9 cellular contexts compared by ENCODE assay signal in genomic region chr14:81170829-81171195, GRCh38. TPM values are rescaled to one million over a fixed set of nuclear protein-coding genes. Genes with fewer than 3 reads are reported as not detected.
A peak's percentile ranks its signal among the peaks of the same experiment; 100 is the strongest.
DNase-seq lines count a peak whose midpoint lies in the region; ATAC-seq, FAIRE-seq and TF ChIP-seq lines count a peak whose summit lies in the region.
"Had no signal": no experiment of that assay in that cellular context is flagged by ENCODE, and none has a peak within 500 bp of the region (broad histone marks: within the 10 kb centered on the region; RNA-seq: fewer than 3 reads in every experiment).

No MANE protein-coding gene starts in this region.

- no peaks in the 10 kb centered on the region for H3K9me3 Mint-ChIP-seq in natural killer cell treated with Interleukin-12 subunit alpha and Interleukin-12 subunit beta and Interleukin-15 and Interleukin-18, amount 100 ng/mL, for 72 hours

- TF ChIP-seq CTCF in A549 (IDR thresholded peaks at IDR 0.05) (no peak; the same call in 1 of the 3 replicates), breast epithelium (IDR thresholded peaks at IDR 0.05) (no peak), D721Med (IDR thresholded peaks at IDR 0.05; ENCODE audit: insufficient read depth, missing control alignments) (no peak)

- POLR2A ChIA-PET in A549 (lab: Yijun Ruan, JAX): interaction anchor here (1.0 to 2.1 kb wide), 5 partner anchors 34 to 183 kb away, joined by 5 to 19 read pairs (median 9); partner anchors contain the start of gene GTF2A1

- H3K36me3 Mint-ChIP-seq in natural killer cell treated with Interleukin-12 subunit alpha and Interleukin-12 subunit beta and Interleukin-15 and Interleukin-18, amount 100 ng/mL, for 72 hours: no peaks in the 10 kb centered on the region

- H3K36me3 ChIP-seq in breast epithelium: no peaks in the 10 kb centered on the region
- H3K36me3 ChIP-seq: HAP-1 had no signal

- DNase-seq in A549 (ENCODE audit: low read depth in 1 of 2, low spot score in 1 of 2) (no peak), HT-29 (ENCODE audit: low spot score) (peak; percentile 1), breast epithelium (ENCODE audit: low spot score in 2 of 2) (no peak), D721Med (ENCODE audit: insufficient read length, low spot score) (no peak), NCI-H2107 treated with DMSO at 0.1 percent for 48 hours (lab: John Stamatoyannopoulos, UW; ENCODE audit: unreplicated experiment) (no peak), posterior vena cava (ENCODE audit: low spot score) (no peak)
- no peak for DNase-seq in natural killer cell treated with Interleukin-12 subunit alpha and Interleukin-12 subunit beta and Interleukin-15 and Interleukin-18, amount 100 ng/mL, for 72 hours (ENCODE audit: low spot score)

- TF ChIP-seq EP300 in A549 (IDR thresholded peaks at IDR 0.05): no peak

- H3K4me1 Mint-ChIP-seq in natural killer cell treated with Interleukin-12 subunit alpha and Interleukin-12 subunit beta and Interleukin-15 and Interleukin-18, amount 100 ng/mL, for 72 hours (ENCODE audit: low read depth in 2 of 2): peaks cover 18 to 20% of the 10 kb centered on the region in 2 donors

- H3K27ac ChIP-seq in A549 (peak overlapping the region in 1 of 2 experiments; percentile 92; a peak in 2 of 6 replicates), breast epithelium (peak overlapping the region; percentile 94 to 95)

- H3K9me3 ChIP-seq in A549 (no peaks in the 10 kb centered on the region), breast epithelium (no peaks in the 10 kb centered on the region)
- H3K9me3 ChIP-seq: HAP-1 had no signal

- no peak for ATAC-seq in A549
- ATAC-seq in natural killer cell treated with Interleukin-12 subunit alpha and Interleukin-12 subunit beta and Interleukin-15 and Interleukin-18, amount 100 ng/mL, for 72 hours: no peak
- ATAC-seq in GM18520 (IDR thresholded peaks at IDR 0.05; ENCODE audit: unreplicated experiment): no peak

- H3K27ac Mint-ChIP-seq in natural killer cell treated with Interleukin-12 subunit alpha and Interleukin-12 subunit beta and Interleukin-15 and Interleukin-18, amount 100 ng/mL, for 72 hours: peak overlapping the region; percentile 65 to 88

- no peak for TF ChIP-seq RAD21 in A549 (conservative IDR thresholded peaks at IDR 0.05 in 1 of 2, IDR thresholded peaks at IDR 0.05 in 1 of 2)

- WGBS in A549 (ENCODE audit: missing lambda C conversion rate): 13% methylated on average over 3 of the region's 3 CpGs

- no peak for TF ChIP-seq POLR2A in A549 (IDR thresholded peaks at IDR 0.05; ENCODE audit: low read length)
- no peak for TF ChIP-seq POLR2A in breast epithelium (IDR thresholded peaks at IDR 0.05)

- 0 out of 3 replicates have a peak, but pooled peaks cover 2% of the 10 kb centered on the region for H3K4me1 ChIP-seq in A549
- no peaks in the 10 kb centered on the region for H3K4me1 ChIP-seq in breast epithelium

- CTCF ChIA-PET in A549 (lab: Yijun Ruan, JAX): interaction anchor here (0.7 to 2.9 kb wide), 14 partner anchors 8 to 294 kb away, joined by 3 to 17 read pairs (median 4); no protein-coding TSS in a partner anchor

- peak overlapping the region; percentile 88 for H3K4me3 Mint-ChIP-seq in natural killer cell treated with Interleukin-12 subunit alpha and Interleukin-12 subunit beta and Interleukin-15 and Interleukin-18, amount 100 ng/mL, for 72 hours

- FAIRE-seq in A549 (lab: Jason Lieb, UNC) (no peak), D721Med (lab: Jason Lieb, UNC) (no peak)

- H3K27me3 ChIP-seq in breast epithelium: no peaks in the 10 kb centered on the region

- no peak overlapping the region for H3K4me3 ChIP-seq in A549
- peak overlapping the region; percentile 64 to 84 (median 73) for H3K4me3 ChIP-seq in breast epithelium

- no peaks in the 10 kb centered on the region for H3K27me3 Mint-ChIP-seq in natural killer cell treated with Interleukin-12 subunit alpha and Interleukin-12 subunit beta and Interleukin-15 and Interleukin-18, amount 100 ng/mL, for 72 hours

- H3K4me2 ChIP-seq in A549: peak overlapping the region; percentile 86; the same call in 2 of the 3 replicates

- intact Hi-C loops in breast epithelium (cut with DNase I; ENCODE audit: low total_unique reads) (no loop called here), posterior vena cava (cut with DNase I) (loop anchor here in 1 of 2 donors (5.0 kb wide), 1 partner anchor 174 kb away; no protein-coding TSS in a partner anchor)

TF ChIP-seq in A549, 52 proteins besides CTCF, POLR2A, EP300 and RAD21:
- TF ChIP-seq ZNF302 (CRISPR knock-in tag; IDR thresholded peaks at IDR 0.05): no peak

RNA-seq across cellular contexts. Expression of gene GTF2A1, which starts 49.9 kb away (rescaled TPM):
- 19.6 and 22.4 TPM in 2 replicates for polyA plus RNA-seq in A549 (2011; rRNA removed)
- polyA plus RNA-seq in A549 (2012; cell fraction: cytosol; rRNA removed): 5.4 and 9.1 TPM in 2 replicates
- 2.3 and 3.5 TPM in 2 replicates for polyA plus RNA-seq in A549 (2012; cell fraction: nucleus; rRNA removed)
- polyA plus RNA-seq in A549 (2017; fragmentation: RNase III; extraction: RNeasy Plus Mini Kit Qiagen cat#74134 plus additional on column Dnase treatment): 12.5 to 15.0 TPM (median 13.3 TPM) in 3 replicates
- 35.1 and 39.4 TPM in 2 replicates for polyA minus RNA-seq in A549 (2011; rRNA and poly(A)+ RNA removed)
- total RNA-seq in HT-29 (2014; rRNA removed; shearing (Covaris generic)): 15.4 and 17.7 TPM in 2 replicates
- 10 to 100 TPM; 27.5 to 33.3 (median 29.7) TPM for total RNA-seq in breast epithelium
- total RNA-seq in natural killer cell treated with Interleukin-12 subunit alpha and Interleukin-12 subunit beta and Interleukin-15 and Interleukin-18, amount 100 ng/mL, for 72 hours: 10 to 100 TPM; 17.2 to 31.5 TPM
- total RNA-seq in posterior vena cava: 10 to 100 TPM; 28.3 to 30.6 TPM
